Comparison of ENCODE assay signal across 9 cellular contexts in the genomic region with DNA sequence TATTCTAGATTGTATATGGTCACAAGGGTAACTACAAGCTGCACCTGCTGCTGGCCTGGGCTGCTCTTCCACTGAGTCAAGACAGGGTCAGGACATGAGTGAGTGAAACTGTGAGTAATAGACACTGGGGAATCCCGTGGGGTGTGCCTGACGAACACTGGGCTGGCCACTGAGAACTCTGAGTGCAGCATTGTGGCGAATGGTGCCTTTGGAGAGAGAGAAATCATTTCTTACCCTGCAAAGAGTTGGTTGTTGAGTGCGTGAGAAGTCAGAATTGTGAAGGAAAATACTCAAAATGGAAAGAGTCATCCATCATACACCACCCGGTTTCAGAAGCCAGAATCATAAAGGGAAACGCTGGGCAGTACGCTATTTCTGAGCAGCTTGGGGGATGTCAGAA.
A peak's percentile ranks its signal among the peaks of the same experiment; 100 is the strongest.
DNase-seq lines count a peak whose midpoint lies in the region; ATAC-seq and TF ChIP-seq lines count a peak whose summit lies in the region.
"Had no signal": no experiment of that assay in that cellular context is flagged by ENCODE, and none has a peak within 500 bp of the region (broad histone marks: within the 10 kb centered on the region; RNA-seq: fewer than 3 reads in every experiment).

No MANE protein-coding gene starts in this region.

- no peaks in the 10 kb centered on the region for H3K9me3 ChIP-seq in OCI-LY3 (ENCODE audit: insufficient read depth, low read length)
- H3K9me3 ChIP-seq: stomach had no signal

- peak overlapping the region; percentile 49 for H3K4me2 ChIP-seq in OCI-LY3 (ENCODE audit: low read length)

- no peaks in the 10 kb centered on the region for H3K79me2 ChIP-seq in OCI-LY3 (ENCODE audit: low read length)

- peak overlapping the region; percentile 12; the same call in 1 of the 2 replicates for H3K4me3 ChIP-seq in OCI-LY3 (ENCODE audit: low read length)
- H3K4me3 ChIP-seq: stomach had no signal

- no peaks in the 10 kb centered on the region for H3K36me3 ChIP-seq in OCI-LY3 (replicated peaks; ENCODE audit: low read depth, low read length)
- H3K36me3 ChIP-seq: stomach had no signal

- H3K4me1 ChIP-seq in OCI-LY3 (ENCODE audit: low read length), result peaks cover 17% of the 10 kb centered on the region
- H3K4me1 ChIP-seq: stomach had no signal

- H3K9ac ChIP-seq in OCI-LY3 (ENCODE audit: low read length), result no peak overlapping the region

- TF ChIP-seq CTCF in OCI-LY3 (IDR thresholded peaks at IDR 0.05; ENCODE audit: low read depth, low read length), result no peak

- H2AFZ ChIP-seq in OCI-LY3 (ENCODE audit: low read depth, low read length), result peak overlapping the region; percentile 31; the same call in 1 of the 2 replicates

- ATAC-seq in HG02610 (IDR thresholded peaks at IDR 0.05; ENCODE audit: unreplicated experiment), result peak; percentile 100

- H3K27me3 ChIP-seq in OCI-LY3 (ENCODE audit: low read depth, low read length), result no peaks in the 10 kb centered on the region
- H3K27me3 ChIP-seq: stomach had no signal

- H3K27ac ChIP-seq in OCI-LY3 (ENCODE audit: low read length), result no peak overlapping the region
- H3K27ac ChIP-seq: stomach had no signal

- DNase-seq in activated CD4-positive, alpha-beta T cell treated with anti-CD3 and anti-CD28 coated beads, Interleukin-2, amount 50 U/mL, for 48 hours, result peak; percentile 67 to 77
- no peak for DNase-seq in activated CD4-positive, alpha-beta T cell treated with anti-CD3 and anti-CD28 coated beads, Interleukin-2, amount 50 U/mL, for 1 hour
- DNase-seq in stimulated activated CD4-positive, alpha-beta T cell treated with anti-CD3 and anti-CD28 coated beads, TNF-alpha, amount 100 ng/mL, for 48 hours (ENCODE audit: low read depth in 3 of 3), result peak; percentile 37 to 63 (median 50)
- DNase-seq in epidermal melanocyte (ENCODE audit: insufficient read length, low spot score) (no peak), NCI-H2227 treated with DMSO at 0.1 percent for 48 hours (lab: John Stamatoyannopoulos, UW) (no peak), DMS79 (lab: John Stamatoyannopoulos, UW) (no peak)
- DNase-seq: stomach had no signal

- H4K20me1 ChIP-seq in OCI-LY3 (ENCODE audit: insufficient read depth, low read length), result no peaks in the 10 kb centered on the region

Comparison
In these comparisons a context has a peak if more than half of its experiments do, and no peak if none do; other contexts are left out.
1. DNase-seq: peak in activated CD4-positive, alpha-beta T cell treated with anti-CD3 and anti-CD28 coated beads, Interleukin-2, amount 50 U/mL, for 48 hours (2 of 2) and stimulated activated CD4-positive, alpha-beta T cell treated with anti-CD3 and anti-CD28 coated beads, TNF-alpha, amount 100 ng/mL, for 48 hours (3 of 3); none in activated CD4-positive, alpha-beta T cell treated with anti-CD3 and anti-CD28 coated beads, Interleukin-2, amount 50 U/mL, for 1 hour (single experiment), epidermal melanocyte (single experiment), NCI-H2227 treated with DMSO at 0.1 percent for 48 hours (single experiment) and DMS79 (single experiment).